Comparison of ENCODE assay signal across 6 cellular contexts in the genomic region with DNA sequence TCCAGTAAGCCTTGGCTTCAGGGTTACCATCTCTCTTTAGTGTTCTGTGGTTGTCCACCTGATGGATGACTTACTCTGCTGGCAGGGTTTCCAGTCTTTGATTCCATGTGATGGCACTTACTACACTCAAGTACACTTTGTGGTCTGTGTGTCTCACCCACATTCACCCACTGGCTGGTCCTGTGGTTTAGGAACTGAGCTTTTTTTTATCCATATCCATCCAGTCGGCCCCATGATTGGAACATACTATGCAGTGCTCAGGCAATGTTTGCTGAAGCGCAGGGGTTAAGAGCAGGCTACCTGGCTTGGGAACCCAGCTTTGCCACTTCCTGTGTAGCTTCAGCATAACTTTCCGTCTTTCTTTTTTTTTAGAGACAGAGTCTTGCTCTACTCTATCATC. TPM values are rescaled to one million over a fixed set of nuclear protein-coding genes. Genes with fewer than 3 reads are reported as not detected.
DNase-seq lines count a peak whose midpoint lies in the region; ATAC-seq and TF ChIP-seq lines count a peak whose summit lies in the region.

No MANE protein-coding gene starts in this region.

- no peaks in the 10 kb centered on the region for H3K9me3 ChIP-seq in DND-41 (ENCODE audit: insufficient read depth, low read length, severe bottlenecking)
- no peaks in the 10 kb centered on the region for H3K9me3 ChIP-seq in fibroblast of lung (ENCODE audit: control insufficient read depth, insufficient read depth, low read depth, low read length)

- peak overlapping the region; percentile 98 for H3K4me2 ChIP-seq in DND-41 (ENCODE audit: insufficient read depth, low read length)
- H3K4me2 ChIP-seq in fibroblast of lung (ENCODE audit: extremely low read depth, insufficient read depth, low read length) = no peak overlapping the region

- peaks cover 14% of the 10 kb centered on the region for H3K36me3 ChIP-seq in DND-41 (ENCODE audit: insufficient read depth, low read length)
- H3K36me3 ChIP-seq in fibroblast of lung (ENCODE audit: control insufficient read depth, insufficient read depth, low read length) = no peaks in the 10 kb centered on the region

- H3K27ac Mint-ChIP-seq in progenitor cell of endocrine pancreas = no peak overlapping the region

- H4K20me1 ChIP-seq in DND-41 (ENCODE audit: insufficient read depth, low read length) = peaks cover 21% of the 10 kb centered on the region
- H4K20me1 ChIP-seq in fibroblast of lung (ENCODE audit: control insufficient read depth, extremely low read depth, insufficient read depth, low read length) = no peaks in the 10 kb centered on the region

- no peaks in the 10 kb centered on the region for H3K9me3 Mint-ChIP-seq in progenitor cell of endocrine pancreas (ENCODE audit: low read depth)

- H3K36me3 Mint-ChIP-seq in progenitor cell of endocrine pancreas (ENCODE audit: insufficient read depth) = peaks cover 2% of the 10 kb centered on the region

- H3K27ac ChIP-seq in DND-41 (ENCODE audit: low read length) (peak overlapping the region; percentile 41), fibroblast of lung (ENCODE audit: insufficient read depth, low read length) (no peak overlapping the region)

- DNase-seq in DND-41 = peak; percentile 81
- peak in 4 of 5 donors; percentile 30 to 68 (median 42) for DNase-seq in T-helper 1 cell
- DNase-seq in fibroblast of lung (ENCODE audit: low read depth in 2 of 2) = peak; percentile 31 to 89
- no peak for DNase-seq in dermis blood vessel endothelial cell
- DNase-seq in progenitor cell of endocrine pancreas (ENCODE audit: low spot score, unreplicated experiment) = no peak

- peak overlapping the region in 1 of 2 experiments; percentile 5; a peak in 1 of 4 replicates for H3K4me3 ChIP-seq in DND-41 (ENCODE audit: low read depth in 1 of 2, low read length in 2 of 2)
- H3K4me3 ChIP-seq in fibroblast of lung (replicated peaks in 1 of 4; ENCODE audit: control extremely low read depth in 1 of 4, insufficient read depth in 1 of 4, low read depth in 3 of 4, low read length in 4 of 4) = no peak overlapping the region

- peaks cover 39% of the 10 kb centered on the region for H3K79me2 ChIP-seq in DND-41 (ENCODE audit: insufficient read depth, low read length)
- peaks cover 21% of the 10 kb centered on the region for H3K79me2 ChIP-seq in fibroblast of lung (ENCODE audit: control insufficient read depth, insufficient read depth, low read length)

- H3K27me3 Mint-ChIP-seq in progenitor cell of endocrine pancreas = no peaks in the 10 kb centered on the region

- H3K4me1 ChIP-seq in DND-41 (ENCODE audit: insufficient read depth, low read length) (peaks cover 46% of the 10 kb centered on the region), fibroblast of lung (ENCODE audit: control insufficient read depth, extremely low read depth, insufficient read depth, low read length) (peaks cover 3% of the 10 kb centered on the region)

- H2AFZ ChIP-seq in DND-41 (ENCODE audit: low read depth, low read length) = peak overlapping the region; percentile 17; the same call in 1 of the 2 replicates
- no peak overlapping the region for H2AFZ ChIP-seq in fibroblast of lung (ENCODE audit: low read length)

- ATAC-seq in DND-41 (ENCODE audit: insufficient read depth, low read depth) = peak; percentile 66
- ATAC-seq in HG02938 (IDR thresholded peaks at IDR 0.05; ENCODE audit: unreplicated experiment) = no peak

- H3K4me1 Mint-ChIP-seq in progenitor cell of endocrine pancreas (ENCODE audit: low read depth) = peaks cover 10% of the 10 kb centered on the region

- no peak overlapping the region for H3K4me3 Mint-ChIP-seq in progenitor cell of endocrine pancreas (ENCODE audit: low read depth)

- no peaks in the 10 kb centered on the region for H3K27me3 ChIP-seq in DND-41 (ENCODE audit: insufficient read depth, low read length, poor library complexity)
- no peaks in the 10 kb centered on the region for H3K27me3 ChIP-seq in fibroblast of lung (ENCODE audit: control insufficient read depth, insufficient read depth, low read length)

- H3K9ac ChIP-seq in DND-41 (ENCODE audit: low read depth, low read length) (no peak overlapping the region; the same call in 1 of the 2 replicates), fibroblast of lung (ENCODE audit: insufficient read depth, low read length) (no peak overlapping the region)

- no peak for TF ChIP-seq CTCF in DND-41 (IDR thresholded peaks at IDR 0.05; ENCODE audit: borderline replicate concordance, extremely low read depth, low read length, poor library complexity, severe bottlenecking)
- no peak for TF ChIP-seq CTCF in fibroblast of lung (conservative IDR thresholded peaks at IDR 0.05 in 1 of 2, IDR thresholded peaks at IDR 0.05 in 1 of 2; ENCODE audit: low read depth in 1 of 2, low read length in 2 of 2)
- no peak for TF ChIP-seq CTCF in progenitor cell of endocrine pancreas (IDR thresholded peaks at IDR 0.05; ENCODE audit: unreplicated experiment)

RNA-seq across cellular contexts. Expression of a gene that starts 2.8 kb away (rescaled TPM):
- total RNA-seq in fibroblast of lung (34.4 and 44.3 TPM in 2 replicates), dermis blood vessel endothelial cell (68.2 and 71.3 TPM in 2 replicates), progenitor cell of endocrine pancreas (739 TPM in 2 replicates)
- polyA plus RNA-seq in fibroblast of lung = 199 and 263 TPM in 2 replicates
- 506 and 756 TPM in 2 replicates for polyA plus RNA-seq in fibroblast of lung (2012)
- polyA minus RNA-seq in fibroblast of lung (ENCODE audit: low replicate concordance) = 213 and 344 TPM in 2 replicates

RNA-seq across cellular contexts. Expression of a gene that starts 25.4 kb away (rescaled TPM):
- total RNA-seq in fibroblast of lung (103 and 109 TPM in 2 replicates), dermis blood vessel endothelial cell (74.5 and 101 TPM in 2 replicates), progenitor cell of endocrine pancreas (4.6 and 5.4 TPM in 2 replicates)
- 15.4 and 18.4 TPM in 2 replicates for polyA plus RNA-seq in fibroblast of lung
- polyA plus RNA-seq in fibroblast of lung (2012) = 53.1 and 63.1 TPM in 2 replicates
- 35.5 and 81.3 TPM in 2 replicates for polyA minus RNA-seq in fibroblast of lung (ENCODE audit: low replicate concordance)

RNA-seq across cellular contexts. Expression of a gene that starts 27.3 kb away (rescaled TPM):
- total RNA-seq in fibroblast of lung (0.17 TPM in 1 of 2 replicates, not detected in the other), dermis blood vessel endothelial cell (0.51 TPM in 1 of 2 replicates, not detected in the other), progenitor cell of endocrine pancreas (0.65 and 0.69 TPM in 2 replicates)
- polyA plus RNA-seq in fibroblast of lung = 0.10 and 0.20 TPM in 2 replicates
- polyA plus RNA-seq in fibroblast of lung (2012) = 0.06 and 0.43 TPM in 2 replicates
- polyA minus RNA-seq in fibroblast of lung (ENCODE audit: low replicate concordance) = not detected in 2 replicates

RNA-seq across cellular contexts. Expression of a gene that starts 36.8 kb away (rescaled TPM):
- total RNA-seq in fibroblast of lung (under 0.01 TPM in 1 of 2 replicates, not detected in the other), dermis blood vessel endothelial cell (not detected in 2 replicates), progenitor cell of endocrine pancreas (0.14 TPM in 1 of 2 replicates, not detected in the other)
- not detected in 2 replicates for polyA plus RNA-seq in fibroblast of lung
- polyA plus RNA-seq in fibroblast of lung (2012) = not detected in 2 replicates
- polyA minus RNA-seq in fibroblast of lung (ENCODE audit: low replicate concordance) = not detected in 2 replicates

RNA-seq across cellular contexts. Expression of a gene that starts 39.8 kb away (rescaled TPM):
- total RNA-seq in fibroblast of lung = not detected in 2 replicates
- not detected in 2 replicates for polyA plus RNA-seq in fibroblast of lung
- not detected in 2 replicates for polyA plus RNA-seq in fibroblast of lung (2012)
- polyA minus RNA-seq in fibroblast of lung (ENCODE audit: low replicate concordance) = not detected in 2 replicates
- total RNA-seq in dermis blood vessel endothelial cell = not detected in 2 replicates
- not detected in 2 replicates for total RNA-seq in progenitor cell of endocrine pancreas

Comparison
In these comparisons a context has a peak if more than half of its experiments do, and no peak if none do; other contexts are left out.
1. DNase-seq: peak in DND-41 (single experiment), T-helper 1 cell (4 of 5) and fibroblast of lung (2 of 2); none in dermis blood vessel endothelial cell (single experiment) and progenitor cell of endocrine pancreas (single experiment).
2. RNA of a gene that starts 2.8 kb away (total RNA-seq): 739 TPM in progenitor cell of endocrine pancreas; 68.2 to 71.3 TPM in dermis blood vessel endothelial cell and 34.4 to 44.3 TPM in fibroblast of lung; every median in the first group is over 10 times any median in the second.
3. RNA of a gene that starts 25.4 kb away (total RNA-seq): 103 to 109 TPM in fibroblast of lung and 74.5 to 101 TPM in dermis blood vessel endothelial cell; 4.6 to 5.4 TPM in progenitor cell of endocrine pancreas; every median in the first group is over 10 times any median in the second.